1 cellular context compared by ENCODE assay signal in the genomic region with DNA sequence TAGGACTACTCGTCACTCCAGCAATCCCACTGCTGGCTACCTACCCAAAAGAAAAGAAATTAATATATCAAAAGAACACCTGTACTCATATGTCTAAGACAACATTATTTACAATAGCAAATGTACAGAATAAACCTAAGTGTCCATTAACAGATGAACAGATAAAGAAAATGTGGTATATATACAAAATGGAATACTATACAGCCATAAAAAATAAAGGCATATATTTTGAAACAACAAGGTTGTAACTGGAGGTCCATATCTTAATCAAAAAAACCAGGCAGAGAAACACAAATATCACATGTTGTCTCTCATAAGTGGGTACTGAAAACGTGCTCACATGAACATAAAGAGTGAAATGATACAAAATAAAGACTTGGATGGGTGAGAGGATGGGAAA.
TF ChIP-seq lines count a peak whose summit lies in the region.

No MANE protein-coding gene starts in this region.

TF ChIP-seq in SK-N-SH, 30 proteins besides CTCF, POLR2A, EP300 and RAD21 (continued from another document):
- TF ChIP-seq CHD2 (IDR thresholded peaks at IDR 0.05; ENCODE audit: low read length, partially characterized antibody): no peak
- no peak for TF ChIP-seq YY1 (IDR thresholded peaks at IDR 0.05; ENCODE audit: low read depth)
- TF ChIP-seq NFIC (IDR thresholded peaks at IDR 0.05; ENCODE audit: borderline replicate concordance): no peak
- TF ChIP-seq ELF1 (IDR thresholded peaks at IDR 0.05): no peak
- TF ChIP-seq NRF1 (IDR thresholded peaks at IDR 0.05; ENCODE audit: low read depth, low read length): no peak
- TF ChIP-seq POLR2AphosphoS5 (IDR thresholded peaks at IDR 0.05; ENCODE audit: low read depth, low read length): no peak
- no peak for TF ChIP-seq EZH2phosphoT487 (IDR thresholded peaks at IDR 0.05; ENCODE audit: borderline replicate concordance, low read depth)
- TF ChIP-seq TCF12 (IDR thresholded peaks at IDR 0.05): no peak
- TF ChIP-seq, protein P1, sequence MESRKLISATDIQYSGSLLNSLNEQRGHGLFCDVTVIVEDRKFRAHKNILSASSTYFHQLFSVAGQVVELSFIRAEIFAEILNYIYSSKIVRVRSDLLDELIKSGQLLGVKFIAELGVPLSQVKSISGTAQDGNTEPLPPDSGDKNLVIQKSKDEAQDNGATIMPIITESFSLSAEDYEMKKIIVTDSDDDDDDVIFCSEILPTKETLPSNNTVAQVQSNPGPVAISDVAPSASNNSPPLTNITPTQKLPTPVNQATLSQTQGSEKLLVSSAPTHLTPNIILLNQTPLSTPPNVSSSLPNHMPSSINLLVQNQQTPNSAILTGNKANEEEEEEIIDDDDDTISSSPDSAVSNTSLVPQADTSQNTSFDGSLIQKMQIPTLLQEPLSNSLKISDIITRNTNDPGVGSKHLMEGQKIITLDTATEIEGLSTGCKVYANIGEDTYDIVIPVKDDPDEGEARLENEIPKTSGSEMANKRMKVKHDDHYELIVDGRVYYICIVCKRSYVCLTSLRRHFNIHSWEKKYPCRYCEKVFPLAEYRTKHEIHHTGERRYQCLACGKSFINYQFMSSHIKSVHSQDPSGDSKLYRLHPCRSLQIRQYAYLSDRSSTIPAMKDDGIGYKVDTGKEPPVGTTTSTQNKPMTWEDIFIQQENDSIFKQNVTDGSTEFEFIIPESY (IDR thresholded peaks at IDR 0.05; ENCODE audit: borderline replicate concordance, low read depth): no peak
